ENCODE assay signal across 1 cellular context in the genomic region with DNA sequence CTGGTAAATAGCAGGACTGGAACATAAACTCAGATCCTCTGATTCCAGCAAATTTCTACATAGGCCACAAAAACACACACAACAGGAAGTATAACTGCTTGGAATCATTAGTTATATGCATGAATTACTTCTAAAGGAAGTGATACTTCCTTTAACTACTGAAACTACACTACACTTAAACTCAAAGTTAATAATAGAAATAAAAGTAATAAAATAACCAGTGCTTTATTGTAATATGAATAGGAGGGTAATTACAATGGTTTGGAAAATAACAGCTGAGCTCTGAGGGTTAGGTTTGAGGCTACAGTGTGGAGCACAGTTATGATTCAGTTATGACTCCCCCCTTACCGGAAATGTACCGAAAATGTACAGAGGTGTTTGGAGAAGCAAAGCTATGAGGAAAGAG.
TF ChIP-seq lines count a peak whose summit lies in the region.

No MANE protein-coding gene starts in this region.

TF ChIP-seq in HCT116, 20 proteins besides CTCF, POLR2A, EP300 and RAD21 (continued from another document):
- TF ChIP-seq, protein P1, sequence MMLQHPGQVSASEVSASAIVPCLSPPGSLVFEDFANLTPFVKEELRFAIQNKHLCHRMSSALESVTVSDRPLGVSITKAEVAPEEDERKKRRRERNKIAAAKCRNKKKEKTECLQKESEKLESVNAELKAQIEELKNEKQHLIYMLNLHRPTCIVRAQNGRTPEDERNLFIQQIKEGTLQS (IDR thresholded peaks at IDR 0.05), result no peak
- no peak for TF ChIP-seq EGR1 (IDR thresholded peaks at IDR 0.05; ENCODE audit: low read depth)
- no peak for TF ChIP-seq ZFX (IDR thresholded peaks at IDR 0.05)
- TF ChIP-seq EZH2phosphoT487 (IDR thresholded peaks at IDR 0.05; ENCODE audit: borderline replicate concordance), result no peak
- TF ChIP-seq FOSL1 (IDR thresholded peaks at IDR 0.05; ENCODE audit: low read depth), result no peak
- no peak for TF ChIP-seq EZH2 (IDR thresholded peaks at IDR 0.05)
- TF ChIP-seq SP1 (IDR thresholded peaks at IDR 0.05; ENCODE audit: low read depth), result no peak
- no peak for TF ChIP-seq TCF7L2 (IDR thresholded peaks at IDR 0.05; ENCODE audit: borderline replicate concordance, extremely low read depth, insufficient read depth, insufficient read length)
